ENCODE assay signal across 8 cellular contexts in the genomic region with DNA sequence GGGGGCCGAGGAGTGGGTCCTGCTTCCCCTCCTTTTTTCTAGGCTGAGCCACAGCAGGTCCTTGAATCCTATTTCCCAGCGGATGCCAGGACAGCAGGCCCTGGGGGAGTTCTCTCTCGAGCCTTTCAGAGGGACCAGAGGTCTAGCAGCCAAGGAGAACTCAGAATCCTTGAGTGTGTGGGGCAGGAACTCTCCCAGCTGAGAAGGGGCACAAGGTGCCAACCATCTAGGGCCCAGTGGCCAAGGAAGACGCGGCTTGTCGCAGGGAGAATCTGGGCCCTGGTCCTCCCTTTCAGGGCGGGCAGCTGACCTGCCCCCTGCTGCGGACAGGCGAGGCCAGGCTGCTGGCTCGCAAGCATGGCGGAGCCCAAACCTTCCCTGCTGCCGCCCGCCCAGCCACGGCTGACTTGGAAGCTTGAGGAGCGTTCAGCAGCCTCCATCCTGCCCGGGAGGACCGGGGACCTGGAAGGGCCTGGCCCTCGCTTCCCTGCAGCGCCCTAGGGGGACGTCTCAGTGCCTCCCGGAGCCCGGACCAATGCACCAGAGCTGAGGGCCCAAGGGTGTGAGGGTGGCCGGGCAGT. TPM values are rescaled to one million over a fixed set of nuclear protein-coding genes. Genes with fewer than 3 reads are reported as not detected.
DNase-seq lines count a peak whose midpoint lies in the region; ATAC-seq and TF ChIP-seq lines count a peak whose summit lies in the region.

No MANE protein-coding gene starts in this region.

- peaks cover 44% of the 10 kb centered on the region for H3K4me1 ChIP-seq in left ventricle myocardium inferior

- peak overlapping the region; percentile 92 for H3K4me3 Mint-ChIP-seq in activated T-helper 1 cell treated with anti-CD3 and anti-CD28 coated beads, Interleukin-12 subunit alpha, Interleukin-12 subunit beta, Interleukin-2, Interleukin-4 antibody, amounts not matched to agents 30 ng/mL and 10 ng/mL and 1 ng/mL, durations not matched to agents 14 hours and 24 hours and 36 hours

- no peaks in the 10 kb centered on the region for H3K27me3 ChIP-seq in left ventricle myocardium inferior (ENCODE audit: low read depth)

- peak overlapping the region; percentile 91 for H3K4me3 ChIP-seq in left ventricle myocardium inferior
- H3K4me3 ChIP-seq in skeletal muscle cell (ENCODE audit: low read depth, low read length) = peak overlapping the region; percentile 74

- DNase-seq in activated T-helper 1 cell treated with anti-CD3 and anti-CD28 coated beads, Interleukin-12 subunit alpha, Interleukin-12 subunit beta, Interleukin-2, Interleukin-4 antibody, amounts not matched to agents 30 ng/mL and 10 ng/mL and 1 ng/mL, durations not matched to agents 14 hours and 24 hours and 36 hours (ENCODE audit: low spot score) = no peak
- DNase-seq in left ventricle myocardium inferior (no peak), skeletal muscle cell (ENCODE audit: low read depth) (no peak), SW480 (ENCODE audit: low spot score) (no peak), NCI-H128 (lab: John Stamatoyannopoulos, UW; ENCODE audit: unreplicated experiment) (no peak)

- H3K27ac ChIP-seq in left ventricle myocardium inferior (replicated peaks) = peak overlapping the region; percentile 99

- no peak for TF ChIP-seq CTCF in left ventricle myocardium inferior (IDR thresholded peaks at IDR 0.05; ENCODE audit: borderline replicate concordance)

- ATAC-seq in GM18508 (IDR thresholded peaks at IDR 0.05; ENCODE audit: insufficient read depth, unreplicated experiment) = peak; percentile 1
- ATAC-seq in HG03064 (IDR thresholded peaks at IDR 0.05; ENCODE audit: low read depth, unreplicated experiment) = peak; percentile 0
- no peak for ATAC-seq in GM19035 (IDR thresholded peaks at IDR 0.05; ENCODE audit: unreplicated experiment)

- peaks cover 58% of the 10 kb centered on the region for H3K36me3 ChIP-seq in left ventricle myocardium inferior

- H3K27me3 Mint-ChIP-seq in activated T-helper 1 cell treated with anti-CD3 and anti-CD28 coated beads, Interleukin-12 subunit alpha, Interleukin-12 subunit beta, Interleukin-2, Interleukin-4 antibody, amounts not matched to agents 30 ng/mL and 10 ng/mL and 1 ng/mL, durations not matched to agents 14 hours and 24 hours and 36 hours (ENCODE audit: insufficient read depth) = no peaks in the 10 kb centered on the region

- H3K36me3 Mint-ChIP-seq in activated T-helper 1 cell treated with anti-CD3 and anti-CD28 coated beads, Interleukin-12 subunit alpha, Interleukin-12 subunit beta, Interleukin-2, Interleukin-4 antibody, amounts not matched to agents 30 ng/mL and 10 ng/mL and 1 ng/mL, durations not matched to agents 14 hours and 24 hours and 36 hours (ENCODE audit: low read depth) = peaks cover 8% of the 10 kb centered on the region

- intact Hi-C loops in activated T-helper 1 cell treated with anti-CD3 and anti-CD28 coated beads, Interleukin-12 subunit alpha, Interleukin-12 subunit beta, Interleukin-2, Interleukin-4 antibody, amounts not matched to agents 30 ng/mL and 10 ng/mL and 1 ng/mL, durations not matched to agents 14 hours and 24 hours and 36 hours (cut with micrococcal nuclease) = loop anchor here (1.0 to 5.0 kb wide), 11 partner anchors 21 to 1023 kb away; a partner anchor contains a TSS
- intact Hi-C loops in left ventricle myocardium inferior (cut with micrococcal nuclease) = no loop called here

- H3K4me1 Mint-ChIP-seq in activated T-helper 1 cell treated with anti-CD3 and anti-CD28 coated beads, Interleukin-12 subunit alpha, Interleukin-12 subunit beta, Interleukin-2, Interleukin-4 antibody, amounts not matched to agents 30 ng/mL and 10 ng/mL and 1 ng/mL, durations not matched to agents 14 hours and 24 hours and 36 hours (ENCODE audit: low read depth) = no peaks in the 10 kb centered on the region

- peak overlapping the region; percentile 84 for H3K27ac Mint-ChIP-seq in activated T-helper 1 cell treated with anti-CD3 and anti-CD28 coated beads, Interleukin-12 subunit alpha, Interleukin-12 subunit beta, Interleukin-2, Interleukin-4 antibody, amounts not matched to agents 30 ng/mL and 10 ng/mL and 1 ng/mL, durations not matched to agents 14 hours and 24 hours and 36 hours

- H3K9me3 Mint-ChIP-seq in activated T-helper 1 cell treated with anti-CD3 and anti-CD28 coated beads, Interleukin-12 subunit alpha, Interleukin-12 subunit beta, Interleukin-2, Interleukin-4 antibody, amounts not matched to agents 30 ng/mL and 10 ng/mL and 1 ng/mL, durations not matched to agents 14 hours and 24 hours and 36 hours = no peaks in the 10 kb centered on the region

- H3K9me3 ChIP-seq in left ventricle myocardium inferior (replicated peaks) = no peaks in the 10 kb centered on the region

RNA-seq across cellular contexts. Expression of a gene that starts 1.0 kb away (rescaled TPM):
- total RNA-seq in activated T-helper 1 cell treated with anti-CD3 and anti-CD28 coated beads, Interleukin-12 subunit alpha, Interleukin-12 subunit beta, Interleukin-2, Interleukin-4 antibody, amounts not matched to agents 30 ng/mL and 10 ng/mL and 1 ng/mL, durations not matched to agents 14 hours and 24 hours and 36 hours = 70.8 and 76.4 TPM in 2 replicates
- total RNA-seq in left ventricle myocardium inferior = 31.7 TPM

RNA-seq across cellular contexts. Expression of a gene that starts 22.5 kb away (rescaled TPM):
- total RNA-seq in activated T-helper 1 cell treated with anti-CD3 and anti-CD28 coated beads, Interleukin-12 subunit alpha, Interleukin-12 subunit beta, Interleukin-2, Interleukin-4 antibody, amounts not matched to agents 30 ng/mL and 10 ng/mL and 1 ng/mL, durations not matched to agents 14 hours and 24 hours and 36 hours = 236 and 247 TPM in 2 replicates
- 412 TPM for total RNA-seq in left ventricle myocardium inferior

RNA-seq across cellular contexts. Expression of a gene that starts 44.7 kb away (rescaled TPM):
- not detected in 2 replicates for total RNA-seq in activated T-helper 1 cell treated with anti-CD3 and anti-CD28 coated beads, Interleukin-12 subunit alpha, Interleukin-12 subunit beta, Interleukin-2, Interleukin-4 antibody, amounts not matched to agents 30 ng/mL and 10 ng/mL and 1 ng/mL, durations not matched to agents 14 hours and 24 hours and 36 hours
- not detected for total RNA-seq in left ventricle myocardium inferior

RNA-seq across cellular contexts. Expression of a gene that starts 45.2 kb away (rescaled TPM):
- 5.3 and 6.4 TPM in 2 replicates for total RNA-seq in activated T-helper 1 cell treated with anti-CD3 and anti-CD28 coated beads, Interleukin-12 subunit alpha, Interleukin-12 subunit beta, Interleukin-2, Interleukin-4 antibody, amounts not matched to agents 30 ng/mL and 10 ng/mL and 1 ng/mL, durations not matched to agents 14 hours and 24 hours and 36 hours
- total RNA-seq in left ventricle myocardium inferior = 41.8 TPM
